ENCODE assay signal across 40 cellular contexts in genomic region chr11:65147352-65148075, GRCh38. TPM values are rescaled to one million over a fixed set of nuclear protein-coding genes. Genes with fewer than 3 reads are reported as not detected.
"Had no signal": no experiment of that assay in that cellular context is flagged by ENCODE, and none has a peak within 500 bp of the region (broad histone marks: within the 10 kb centered on the region; RNA-seq: fewer than 3 reads in every experiment).

No MANE protein-coding gene starts in this region.

- FAIRE-seq: astrocyte, colon, endometrium, endothelial cell of umbilical vein had no signal

- H3K9me3 Mint-ChIP-seq: activated B cell treated with CpG ODN at 0.5 μM for 24 hours; activated CD8-positive, alpha-beta T cell treated with anti-CD3 and anti-CD28 coated beads for 36 hours; activated T-cell treated with anti-CD3 and anti-CD28 coated beads, Interleukin-2, amount 50 U/mL, for 4 hours; activated T-helper 17 cell treated with anti-CD3 and anti-CD28 coated beads, Interleukin-2, amount 50 U/mL, for 72 hours; effector memory CD8-positive, alpha-beta T cell; T-helper 2 cell treated with Interferon-gamma antibody and Interleukin-4, amounts not matched to agents 5 μg/mL and 100 μg/mL, for 36 hours had no signal

- H3K27ac ChIP-seq: epithelial cell of prostate, gastroesophageal sphincter, heart right ventricle, hepatocyte, WERI-Rb-1 had no signal

- ATAC-seq: activated CD4-positive, CD25-positive, alpha-beta regulatory T cell treated with anti-CD3 and anti-CD28 coated beads, Interleukin-2, amount 50 U/mL, for 24 hours; activated CD8-positive, alpha-beta T cell treated with anti-CD3 and anti-CD28 coated beads for 36 hours; activated T-cell treated with anti-CD3 and anti-CD28 coated beads, Interleukin-2, amount 50 U/mL, for 4 hours; activated T-helper 17 cell treated with anti-CD3 and anti-CD28 coated beads, Interleukin-2, amount 50 U/mL, for 72 hours; effector memory CD8-positive, alpha-beta T cell; gastroesophageal sphincter; heart right ventricle had no signal

- H2AFZ ChIP-seq: hepatocyte had no signal

- H3K27me3 ChIP-seq: esophagus squamous epithelium, heart right ventricle, hepatocyte had no signal

- H3K79me2 ChIP-seq: hepatocyte had no signal

- H3K27ac Mint-ChIP-seq: activated B cell treated with CpG ODN at 0.5 μM for 24 hours; activated CD8-positive, alpha-beta T cell treated with anti-CD3 and anti-CD28 coated beads for 36 hours; activated naive CD8-positive, alpha-beta T cell; activated T-helper 17 cell treated with anti-CD3 and anti-CD28 coated beads, Interleukin-2, amount 50 U/mL, for 72 hours; effector memory CD8-positive, alpha-beta T cell; T-helper 2 cell treated with Interferon-gamma antibody and Interleukin-4, amounts not matched to agents 5 μg/mL and 100 μg/mL, for 36 hours had no signal

- DNase-seq: activated B cell treated with CpG ODN at 0.5 μM for 24 hours; activated CD4-positive, alpha-beta T cell treated with anti-CD3 and anti-CD28 coated beads for 48 hours; activated CD4-positive, alpha-beta T cell treated with anti-CD3 and anti-CD28 coated beads, Interleukin-2, amount 50 U/mL, for 1 hour; activated CD4-positive, alpha-beta T cell treated with anti-CD3 and anti-CD28 coated beads, Interleukin-2, amount 50 U/mL, for 48 hours; activated CD8-positive, alpha-beta memory T cell treated with anti-CD3 and anti-CD28 coated beads for 24 hours; activated CD8-positive, alpha-beta T cell treated with anti-CD3 and anti-CD28 coated beads for 36 hours; activated effector memory CD4-positive, alpha-beta T cell treated with Interleukin-2 at 50 U/mL for 16 hours; activated gamma-delta T cell treated with Interleukin-2 at 50 U/mL for 16 hours; activated naive CD4-positive, alpha-beta T cell treated with anti-CD3 and anti-CD28 coated beads, Interleukin-2, amount 50 U/mL, for 16 hours; activated naive CD4-positive, alpha-beta T cell treated with Interleukin-2 at 50 U/mL for 16 hours; activated T-cell treated with anti-CD3 and anti-CD28 coated beads, Interleukin-2, amount 50 U/mL, for 4 hours; amniotic stem cell; anterior cingulate cortex; caudate nucleus; cortex of kidney; dermis blood vessel endothelial cell; effector CD4-positive, alpha-beta T cell; effector memory CD8-positive, alpha-beta T cell; esophagus squamous epithelium; foreskin melanocyte; heart right ventricle; T1000; WERI-Rb-1 had no signal

- H3K27me3 Mint-ChIP-seq: activated B cell treated with CpG ODN at 0.5 μM for 24 hours; activated CD8-positive, alpha-beta T cell treated with anti-CD3 and anti-CD28 coated beads for 36 hours; activated T-helper 17 cell treated with anti-CD3 and anti-CD28 coated beads, Interleukin-2, amount 50 U/mL, for 72 hours had no signal

- H3K4me3 Mint-ChIP-seq: activated B cell treated with CpG ODN at 0.5 μM for 24 hours; activated CD8-positive, alpha-beta T cell treated with anti-CD3 and anti-CD28 coated beads for 36 hours; activated naive CD8-positive, alpha-beta T cell; activated T-cell treated with anti-CD3 and anti-CD28 coated beads, Interleukin-2, amount 50 U/mL, for 4 hours; activated T-helper 17 cell treated with anti-CD3 and anti-CD28 coated beads, Interleukin-2, amount 50 U/mL, for 72 hours; effector memory CD8-positive, alpha-beta T cell; T-helper 2 cell treated with Interferon-gamma antibody and Interleukin-4, amounts not matched to agents 5 μg/mL and 100 μg/mL, for 36 hours had no signal

- H3K4me2 ChIP-seq: hepatocyte had no signal

- H3K36me3 Mint-ChIP-seq: activated naive CD8-positive, alpha-beta T cell had no signal

- H3K9me3 ChIP-seq: gastroesophageal sphincter had no signal

- H3K36me3 ChIP-seq: esophagus squamous epithelium, gastroesophageal sphincter, heart right ventricle, WERI-Rb-1 had no signal

- H3K4me3 ChIP-seq: esophagus squamous epithelium, gastroesophageal sphincter, heart right ventricle, hepatocyte had no signal

RNA-seq across cellular contexts. Expression of gene SPDYC, which starts 22.5 kb away (rescaled TPM):
- total RNA-seq: activated B cell treated with CpG ODN at 0.5 μM for 24 hours; activated CD8-positive, alpha-beta T cell treated with anti-CD3 and anti-CD28 coated beads for 36 hours; activated T-cell treated with anti-CD3 and anti-CD28 coated beads, Interleukin-2, amount 50 U/mL, for 4 hours; activated T-helper 17 cell treated with anti-CD3 and anti-CD28 coated beads, Interleukin-2, amount 50 U/mL, for 72 hours; astrocyte; chondrocyte; dermis blood vessel endothelial cell; endothelial cell of umbilical vein; esophagus squamous epithelium; fibroblast of lung; fibroblast of villous mesenchyme; gastroesophageal sphincter; glomerular endothelial cell; heart right ventricle; hepatocyte had no signal
- polyA plus RNA-seq: adipose tissue, endothelial cell of umbilical vein, esophagus, fibroblast of lung, heart right ventricle, hepatocyte had no signal
